In the genomic region with DNA sequence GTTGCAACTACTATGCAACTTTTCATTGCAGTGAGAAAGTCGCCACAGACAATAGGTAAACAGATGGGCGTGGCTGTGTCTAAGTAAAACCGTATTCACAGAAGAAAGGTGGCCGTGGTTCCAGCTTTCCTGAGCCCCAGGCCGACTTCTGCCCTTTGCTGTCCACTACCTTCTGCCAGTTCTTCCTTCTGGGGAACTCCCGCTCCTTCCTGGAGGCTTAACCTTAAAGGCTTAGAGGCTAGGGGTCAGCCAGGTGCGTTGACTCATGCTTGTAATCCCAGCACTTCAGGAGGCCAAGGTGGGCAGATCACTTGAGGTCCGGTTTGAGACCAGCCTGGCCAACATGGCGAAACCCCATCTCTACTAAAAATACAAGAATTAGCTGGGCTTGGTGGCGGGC, we compare ENCODE assay signal across 19 cellular contexts. TPM values are rescaled to one million over a fixed set of nuclear protein-coding genes. Genes with fewer than 3 reads are reported as not detected.
DNase-seq lines count a peak whose midpoint lies in the region; ATAC-seq, FAIRE-seq and TF ChIP-seq lines count a peak whose summit lies in the region.
"Had no signal": no experiment of that assay in that cellular context is flagged by ENCODE, and none has a peak within 500 bp of the region (broad histone marks: within the 10 kb centered on the region; RNA-seq: fewer than 3 reads in every experiment).

No MANE protein-coding gene starts in this region.

- no peak for FAIRE-seq in A549 (lab: Jason Lieb, UNC)
- FAIRE-seq: GM12878, GM18507, H1 had no signal

- CTCF ChIA-PET in A549 (lab: Yijun Ruan, JAX): interaction anchor here (0.6 kb wide), 1 partner anchor 235 kb away, joined by 3 read pairs; no protein-coding TSS in a partner anchor
- CTCF ChIA-PET in activated CD8-positive, alpha-beta T cell treated with anti-CD3 and anti-CD28 coated beads for 36 hours (lab: Charles Lee): no interaction called here

- no peaks in the 10 kb centered on the region for H3K27me3 Mint-ChIP-seq in activated CD8-positive, alpha-beta T cell treated with anti-CD3 and anti-CD28 coated beads for 36 hours

- WGBS in A549 (ENCODE audit: missing lambda C conversion rate): 60% methylated on average over 10 of the region's 10 CpGs

- 0 out of 3 replicates have a peak overlapping the region, but pooled peaks have one; percentile 8 for H3K4me2 ChIP-seq in A549

- DNase-seq in A549 (ENCODE audit: low read depth in 1 of 2, low spot score in 1 of 2): no peak
- peak; percentile 33 for DNase-seq in NCI-H460 (ENCODE audit: extremely low read depth, low read depth)
- peak; percentile 85 for DNase-seq in WERI-Rb-1
- DNase-seq in mucosa of descending colon: no peak
- no peak for DNase-seq in activated CD8-positive, alpha-beta T cell treated with anti-CD3 and anti-CD28 coated beads for 36 hours
- no peak for DNase-seq in NCI-H187 (lab: John Stamatoyannopoulos, UW)
- DNase-seq: 8988T; ACHN; CD4-positive, alpha-beta memory T cell; DMS79; HCEC 1CT; KBM-7 had no signal

- POLR2A ChIA-PET in A549 (lab: Yijun Ruan, JAX): no interaction called here
- POLR2A ChIA-PET in activated CD8-positive, alpha-beta T cell treated with anti-CD3 and anti-CD28 coated beads for 36 hours (lab: Charles Lee): interaction anchor here (1.4 kb wide), 1 partner anchor 22 kb away, joined by 3 read pairs; no protein-coding TSS in a partner anchor

- TF ChIP-seq CTCF in A549 (IDR thresholded peaks at IDR 0.05) (no peak), WERI-Rb-1 (IDR thresholded peaks at IDR 0.05; ENCODE audit: low read depth, low read length) (no peak), mucosa of descending colon (IDR thresholded peaks at IDR 0.05) (no peak)
- no peak for TF ChIP-seq CTCF in activated CD8-positive, alpha-beta T cell treated with anti-CD3 and anti-CD28 coated beads for 36 hours (IDR thresholded peaks at IDR 0.05)

- no peaks in the 10 kb centered on the region for H3K36me3 Mint-ChIP-seq in activated CD8-positive, alpha-beta T cell treated with anti-CD3 and anti-CD28 coated beads for 36 hours (ENCODE audit: low read depth)
- H3K36me3 Mint-ChIP-seq: CD4-positive, alpha-beta memory T cell had no signal

- no peak for TF ChIP-seq POLR2A in A549 (IDR thresholded peaks at IDR 0.05; ENCODE audit: low read length)

- TF ChIP-seq RAD21 in A549 (conservative IDR thresholded peaks at IDR 0.05 in 1 of 2, IDR thresholded peaks at IDR 0.05 in 1 of 2): no peak

- H3K27ac Mint-ChIP-seq in activated CD8-positive, alpha-beta T cell treated with anti-CD3 and anti-CD28 coated beads for 36 hours: no peak overlapping the region
- H3K27ac Mint-ChIP-seq: CD4-positive, alpha-beta memory T cell had no signal

- no peak overlapping the region for H3K27ac ChIP-seq in A549
- H3K27ac ChIP-seq in WERI-Rb-1: peak overlapping the region; percentile 90
- H3K27ac ChIP-seq: C4-2B, HL-60 had no signal

- intact Hi-C loops in mucosa of descending colon (cut with DNase I, micrococcal nuclease): no loop called here
- intact Hi-C loops in activated CD8-positive, alpha-beta T cell treated with anti-CD3 and anti-CD28 coated beads for 36 hours (cut with micrococcal nuclease): no loop called here

- peaks cover 6% of the 10 kb centered on the region for H3K36me3 ChIP-seq in WERI-Rb-1
- no peaks in the 10 kb centered on the region for H3K36me3 ChIP-seq in mucosa of descending colon (ENCODE audit: low read depth)

- H3K9me3 Mint-ChIP-seq in activated CD8-positive, alpha-beta T cell treated with anti-CD3 and anti-CD28 coated beads for 36 hours: no peaks in the 10 kb centered on the region
- H3K9me3 Mint-ChIP-seq: CD4-positive, alpha-beta memory T cell had no signal

- no peak overlapping the region for H3K4me3 Mint-ChIP-seq in activated CD8-positive, alpha-beta T cell treated with anti-CD3 and anti-CD28 coated beads for 36 hours

- H3K4me1 Mint-ChIP-seq in activated CD8-positive, alpha-beta T cell treated with anti-CD3 and anti-CD28 coated beads for 36 hours (ENCODE audit: low read depth): no peaks in the 10 kb centered on the region
- H3K4me1 Mint-ChIP-seq: CD4-positive, alpha-beta memory T cell had no signal

- ATAC-seq in A549 (no peak), mucosa of descending colon (peak; percentile 5), GM18867 (IDR thresholded peaks at IDR 0.05; ENCODE audit: unreplicated experiment) (no peak)
- no peak for ATAC-seq in activated CD8-positive, alpha-beta T cell treated with anti-CD3 and anti-CD28 coated beads for 36 hours
- ATAC-seq: GM12878 had no signal

- no peaks in the 10 kb centered on the region for H3K27me3 ChIP-seq in WERI-Rb-1 (ENCODE audit: insufficient read depth, low read depth, severe bottlenecking)

- TF ChIP-seq EP300 in A549 (IDR thresholded peaks at IDR 0.05): no peak

- H3K9me3 ChIP-seq in A549 (no peaks in the 10 kb centered on the region), WERI-Rb-1 (ENCODE audit: severe bottlenecking) (no peaks in the 10 kb centered on the region), mucosa of descending colon (no peaks in the 10 kb centered on the region)

- no peak overlapping the region for H3K4me3 ChIP-seq in A549
- H3K4me3 ChIP-seq in WERI-Rb-1 (ENCODE audit: low read depth, low read length): no peak overlapping the region
- no peak overlapping the region for H3K4me3 ChIP-seq in mucosa of descending colon
- H3K4me3 ChIP-seq: GM12878 had no signal

- H3K4me1 ChIP-seq in A549 (peaks cover 26% of the 10 kb centered on the region), mucosa of descending colon (ENCODE audit: low read depth) (no peaks in the 10 kb centered on the region)

TF ChIP-seq in A549, 52 proteins besides CTCF, POLR2A, EP300 and RAD21 (continues in another document):
- TF ChIP-seq CBX8 (IDR thresholded peaks at IDR 0.05): no peak
- no peak for TF ChIP-seq TFCP2L1 (CRISPR knock-in tag; IDR thresholded peaks at IDR 0.05)
- TF ChIP-seq MYC (IDR thresholded peaks at IDR 0.05; ENCODE audit: borderline replicate concordance, low read length): no peak
- no peak for TF ChIP-seq MAFK (IDR thresholded peaks at IDR 0.05; ENCODE audit: partially characterized antibody)
- TF ChIP-seq KDM1A (IDR thresholded peaks at IDR 0.05; ENCODE audit: low read depth): no peak
- no peak for TF ChIP-seq CHD2 (IDR thresholded peaks at IDR 0.05; ENCODE audit: low read length, partially characterized antibody)

RNA-seq across cellular contexts. Expression of a gene that starts 2.1 kb away (rescaled TPM):
- polyA plus RNA-seq in A549 (2011; rRNA removed) (not detected in 2 replicates), A549 (2017; fragmentation: RNase III; extraction: RNeasy Plus Mini Kit Qiagen cat#74134 plus additional on column Dnase treatment) (0.14 TPM in 1 of 3 replicates, not detected in the others)
- polyA plus RNA-seq in A549 (2012; cell fraction: cytosol; rRNA removed): 0.03 TPM in 1 of 2 replicates, not detected in the other
- polyA plus RNA-seq in A549 (2012; cell fraction: nucleus; rRNA removed): 0.54 and 0.61 TPM in 2 replicates
- not detected in 2 replicates for polyA minus RNA-seq in A549 (2011; rRNA and poly(A)+ RNA removed)
- not detected in 2 replicates for total RNA-seq in NCI-H460 (2014; rRNA removed; shearing (Covaris generic))
- not detected in 2 replicates for polyA plus RNA-seq in NCI-H460 (2014; cell fraction: nucleus; rRNA removed)
- total RNA-seq in mucosa of descending colon: 1 to 10 TPM in 1 of 3 donors, not detected in 2; 1.1 TPM
- total RNA-seq in activated CD8-positive, alpha-beta T cell treated with anti-CD3 and anti-CD28 coated beads for 36 hours: not detected
- total RNA-seq: CD4-positive, alpha-beta memory T cell; G401; GM12878; H1 had no signal
- polyA plus RNA-seq: CD4-positive, alpha-beta memory T cell; GM12878 had no signal

RNA-seq across cellular contexts. Expression of a gene that starts 4.9 kb away (rescaled TPM):
- polyA plus RNA-seq in A549 (2011; rRNA removed) (not detected in 2 replicates), A549 (2017; fragmentation: RNase III; extraction: RNeasy Plus Mini Kit Qiagen cat#74134 plus additional on column Dnase treatment) (not detected in 3 replicates)
- not detected in 2 replicates for polyA plus RNA-seq in A549 (2012; cell fraction: cytosol; rRNA removed)
- not detected in 2 replicates for polyA plus RNA-seq in A549 (2012; cell fraction: nucleus; rRNA removed)
- not detected in 2 replicates for polyA minus RNA-seq in A549 (2011; rRNA and poly(A)+ RNA removed)
- not detected in 2 replicates for total RNA-seq in NCI-H460 (2014; rRNA removed; shearing (Covaris generic))
- not detected in 2 replicates for polyA plus RNA-seq in NCI-H460 (2014; cell fraction: nucleus; rRNA removed)
- 100 to 1,000 TPM; 208 to 573 (median 395) TPM for total RNA-seq in mucosa of descending colon
- not detected for total RNA-seq in activated CD8-positive, alpha-beta T cell treated with anti-CD3 and anti-CD28 coated beads for 36 hours
- total RNA-seq: CD4-positive, alpha-beta memory T cell; G401; GM12878; H1 had no signal
- polyA plus RNA-seq: CD4-positive, alpha-beta memory T cell; H1 had no signal

RNA-seq across cellular contexts. Expression of a gene that starts 12.2 kb away (rescaled TPM):
- 7.2 and 7.9 TPM in 2 replicates for polyA plus RNA-seq in A549 (2011; rRNA removed)
- polyA plus RNA-seq in A549 (2012; cell fraction: cytosol; rRNA removed): 20.6 and 27.4 TPM in 2 replicates
- 57.1 and 63.8 TPM in 2 replicates for polyA plus RNA-seq in A549 (2012; cell fraction: nucleus; rRNA removed)
- 12.4 to 18.9 TPM (median 15.1 TPM) in 3 replicates for polyA plus RNA-seq in A549 (2017; fragmentation: RNase III; extraction: RNeasy Plus Mini Kit Qiagen cat#74134 plus additional on column Dnase treatment)
- polyA minus RNA-seq in A549 (2011; rRNA and poly(A)+ RNA removed): 9.3 and 9.4 TPM in 2 replicates
- total RNA-seq in NCI-H460 (2014; rRNA removed; shearing (Covaris generic)): 5.3 and 9.5 TPM in 2 replicates
- polyA plus RNA-seq in NCI-H460 (2014; cell fraction: nucleus; rRNA removed): 28.8 and 40.0 TPM in 2 replicates
- 10 to 100 TPM; 18.5 to 40.6 (median 31.7) TPM for total RNA-seq in mucosa of descending colon
- 1 to 10 TPM; 3.3 to 3.7 TPM for total RNA-seq in activated CD8-positive, alpha-beta T cell treated with anti-CD3 and anti-CD28 coated beads for 36 hours

RNA-seq across cellular contexts. Expression of a gene that starts 23.3 kb away (rescaled TPM):
- polyA plus RNA-seq in A549 (2011; rRNA removed): 4.6 and 4.7 TPM in 2 replicates
- polyA plus RNA-seq in A549 (2012; cell fraction: cytosol; rRNA removed): 5.5 and 8.8 TPM in 2 replicates
- polyA plus RNA-seq in A549 (2012; cell fraction: nucleus; rRNA removed): 18.1 and 24.3 TPM in 2 replicates
- 5.2 to 6.7 TPM (median 6.4 TPM) in 3 replicates for polyA plus RNA-seq in A549 (2017; fragmentation: RNase III; extraction: RNeasy Plus Mini Kit Qiagen cat#74134 plus additional on column Dnase treatment)
- 6.6 and 8.1 TPM in 2 replicates for polyA minus RNA-seq in A549 (2011; rRNA and poly(A)+ RNA removed)
- 6.2 and 7.0 TPM in 2 replicates for total RNA-seq in NCI-H460 (2014; rRNA removed; shearing (Covaris generic))
- 22.1 and 34.4 TPM in 2 replicates for polyA plus RNA-seq in NCI-H460 (2014; cell fraction: nucleus; rRNA removed)
- 10 to 100 TPM; 11.0 to 22.9 (median 18.8) TPM for total RNA-seq in mucosa of descending colon
- 10 to 100 TPM; 10.9 to 12.8 TPM for total RNA-seq in activated CD8-positive, alpha-beta T cell treated with anti-CD3 and anti-CD28 coated beads for 36 hours

RNA-seq across cellular contexts. Expression of a gene that starts 55.9 kb away (rescaled TPM):
- polyA plus RNA-seq in A549 (2011; rRNA removed) (1.6 and 1.7 TPM in 2 replicates), A549 (2017; fragmentation: RNase III; extraction: RNeasy Plus Mini Kit Qiagen cat#74134 plus additional on column Dnase treatment) (0.73 to 1.6 TPM (median 0.89 TPM) in 3 replicates)
- polyA plus RNA-seq in A549 (2012; cell fraction: cytosol; rRNA removed): 1.1 TPM in 2 replicates
- polyA plus RNA-seq in A549 (2012; cell fraction: nucleus; rRNA removed): 0.58 and 1.2 TPM in 2 replicates
- 0.49 and 1.6 TPM in 2 replicates for polyA minus RNA-seq in A549 (2011; rRNA and poly(A)+ RNA removed)
- 0.15 and 0.26 TPM in 2 replicates for total RNA-seq in NCI-H460 (2014; rRNA removed; shearing (Covaris generic))
- polyA plus RNA-seq in NCI-H460 (2014; cell fraction: nucleus; rRNA removed): 0.31 TPM in 1 of 2 replicates, not detected in the other
- total RNA-seq in mucosa of descending colon: 1 to 10 TPM in 1 of 3 donors, under 1 TPM in 2; 0.22 to 1.8 (median 0.98) TPM
- total RNA-seq in activated CD8-positive, alpha-beta T cell treated with anti-CD3 and anti-CD28 coated beads for 36 hours: under 1 TPM; 0.18 to 0.38 TPM
- total RNA-seq: G401, H1 had no signal

Comparison
In these comparisons a context has a peak if more than half of its experiments do, and no peak if none do; other contexts are left out.
1. DNase-seq: peak in NCI-H460 (single experiment) and WERI-Rb-1 (single experiment); none in A549 (0 of 2), mucosa of descending colon (0 of 3), activated CD8-positive, alpha-beta T cell treated with anti-CD3 and anti-CD28 coated beads for 36 hours (single experiment) and NCI-H187 (0 of 2).
2. RNA of a gene that starts 4.9 kb away (total RNA-seq): 208 to 573 TPM in mucosa of descending colon; not detected in NCI-H460 and not detected in activated CD8-positive, alpha-beta T cell treated with anti-CD3 and anti-CD28 coated beads for 36 hours; every median in the first group is over 100 times any median in the second.